21 cellular contexts compared by ENCODE assay signal in the genomic region with DNA sequence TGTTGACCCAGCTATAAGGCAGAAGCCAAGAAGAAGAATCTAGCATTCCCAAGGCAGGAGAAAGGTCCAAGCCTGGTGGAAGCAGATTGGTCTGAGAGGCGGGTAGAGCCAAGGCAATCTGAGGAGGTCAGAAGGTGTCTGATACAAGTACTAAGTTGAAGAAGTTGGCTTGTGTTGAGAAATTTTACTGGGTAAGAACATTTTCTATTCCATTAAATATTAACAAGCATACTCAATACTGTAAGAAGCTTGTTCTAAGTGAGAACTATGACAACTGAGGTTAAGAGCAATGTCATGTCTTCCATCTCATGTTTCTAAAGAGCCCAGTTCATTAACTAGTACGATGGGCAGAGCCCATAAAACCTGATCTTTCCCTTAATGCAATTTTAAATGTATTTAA.
DNase-seq lines count a peak whose midpoint lies in the region; ATAC-seq and TF ChIP-seq lines count a peak whose summit lies in the region.
"Had no signal": no experiment of that assay in that cellular context is flagged by ENCODE, and none has a peak within 500 bp of the region (broad histone marks: within the 10 kb centered on the region; RNA-seq: fewer than 3 reads in every experiment).

No MANE protein-coding gene starts in this region.

- H3K4me1 ChIP-seq in cardiac muscle cell (ENCODE audit: low read depth) (no peaks in the 10 kb centered on the region), BE2C (peaks cover 12% of the 10 kb centered on the region; the same call in 1 of the 2 replicates)
- H3K4me1 ChIP-seq: upper lobe of right lung had no signal

- no peak for DNase-seq in cardiac muscle cell (ENCODE audit: low read depth in 1 of 2, low spot score in 1 of 2)
- no peak for DNase-seq in left cardiac atrium
- peak; percentile 51 for DNase-seq in renal cortical epithelial cell (ENCODE audit: low read depth)
- DNase-seq in middle frontal gyrus (ENCODE audit: extremely low spot score, low spot score): no peak
- no peak for DNase-seq in BE2C
- DNase-seq in SKM-1 treated with dmso at 0.1 percent for 144 hours (lab: John Stamatoyannopoulos, UW; ENCODE audit: unreplicated experiment): no peak
- DNase-seq: 8988T; activated naive CD4-positive, alpha-beta T cell treated with anti-CD3 and anti-CD28 coated beads for 36 hours; H9; natural killer cell; NCI-H2171; NK-92 treated with Interleukin-12 subunit alpha and Interleukin-12 subunit beta, amount 100 ng/mL, for 24 hours; stimulated activated naive CD8-positive, alpha-beta T cell treated with anti-CD3 and anti-CD28 coated beads, Interleukin-15, Interleukin-2, amounts not matched to agents 100 U/mL and 50 U/mL, for 24 hours; upper lobe of right lung had no signal

- H3K36me3 ChIP-seq in cardiac muscle cell (no peaks in the 10 kb centered on the region), BE2C (no peaks in the 10 kb centered on the region)
- H3K36me3 ChIP-seq: gastroesophageal sphincter, upper lobe of right lung had no signal

- no peak for TF ChIP-seq CTCF in cardiac muscle cell (IDR thresholded peaks at IDR 0.05; ENCODE audit: low read depth, low read length)
- TF ChIP-seq CTCF in BE2C (IDR thresholded peaks at IDR 0.05; ENCODE audit: low read depth, low read length): no peak

- intact Hi-C loops in left cardiac atrium (cut with DNase I): no loop called here

- H3K4me3 ChIP-seq in cardiac muscle cell (no peak overlapping the region), BE2C (ENCODE audit: low read depth, low read length) (no peak overlapping the region)
- H3K4me3 ChIP-seq: gastroesophageal sphincter, K562, upper lobe of right lung had no signal

- ATAC-seq in left cardiac atrium: no peak
- peak; percentile 70 for ATAC-seq in HG02623 (IDR thresholded peaks at IDR 0.05; ENCODE audit: unreplicated experiment)
- peak; percentile 86 for ATAC-seq in HG03196 (IDR thresholded peaks at IDR 0.05; ENCODE audit: unreplicated experiment)
- ATAC-seq: gastroesophageal sphincter; K562; natural killer cell; Right ventricle myocardium inferior; stimulated activated naive CD8-positive, alpha-beta T cell treated with anti-CD3 and anti-CD28 coated beads, Interleukin-15, Interleukin-2, amounts not matched to agents 100 U/mL and 50 U/mL, for 24 hours; upper lobe of right lung had no signal

- H3K9me3 ChIP-seq in cardiac muscle cell (ENCODE audit: low read depth) (no peaks in the 10 kb centered on the region), BE2C (no peaks in the 10 kb centered on the region)
- H3K9me3 ChIP-seq: gastroesophageal sphincter, upper lobe of right lung had no signal

- H3K27ac ChIP-seq in cardiac muscle cell: peak overlapping the region; percentile 33
- H3K27ac ChIP-seq: C4-2B, gastroesophageal sphincter, HL-60, upper lobe of right lung had no signal

- H3K27me3 ChIP-seq in cardiac muscle cell (no peaks in the 10 kb centered on the region), BE2C (no peaks in the 10 kb centered on the region)
- H3K27me3 ChIP-seq: gastroesophageal sphincter, upper lobe of right lung had no signal

Comparison
In these comparisons a context has a peak if more than half of its experiments do, and no peak if none do; other contexts are left out.
1. ATAC-seq: peak in HG02623 (single experiment) and HG03196 (single experiment); none in left cardiac atrium (0 of 2).